8 cellular contexts compared by ENCODE assay signal in the genomic region with DNA sequence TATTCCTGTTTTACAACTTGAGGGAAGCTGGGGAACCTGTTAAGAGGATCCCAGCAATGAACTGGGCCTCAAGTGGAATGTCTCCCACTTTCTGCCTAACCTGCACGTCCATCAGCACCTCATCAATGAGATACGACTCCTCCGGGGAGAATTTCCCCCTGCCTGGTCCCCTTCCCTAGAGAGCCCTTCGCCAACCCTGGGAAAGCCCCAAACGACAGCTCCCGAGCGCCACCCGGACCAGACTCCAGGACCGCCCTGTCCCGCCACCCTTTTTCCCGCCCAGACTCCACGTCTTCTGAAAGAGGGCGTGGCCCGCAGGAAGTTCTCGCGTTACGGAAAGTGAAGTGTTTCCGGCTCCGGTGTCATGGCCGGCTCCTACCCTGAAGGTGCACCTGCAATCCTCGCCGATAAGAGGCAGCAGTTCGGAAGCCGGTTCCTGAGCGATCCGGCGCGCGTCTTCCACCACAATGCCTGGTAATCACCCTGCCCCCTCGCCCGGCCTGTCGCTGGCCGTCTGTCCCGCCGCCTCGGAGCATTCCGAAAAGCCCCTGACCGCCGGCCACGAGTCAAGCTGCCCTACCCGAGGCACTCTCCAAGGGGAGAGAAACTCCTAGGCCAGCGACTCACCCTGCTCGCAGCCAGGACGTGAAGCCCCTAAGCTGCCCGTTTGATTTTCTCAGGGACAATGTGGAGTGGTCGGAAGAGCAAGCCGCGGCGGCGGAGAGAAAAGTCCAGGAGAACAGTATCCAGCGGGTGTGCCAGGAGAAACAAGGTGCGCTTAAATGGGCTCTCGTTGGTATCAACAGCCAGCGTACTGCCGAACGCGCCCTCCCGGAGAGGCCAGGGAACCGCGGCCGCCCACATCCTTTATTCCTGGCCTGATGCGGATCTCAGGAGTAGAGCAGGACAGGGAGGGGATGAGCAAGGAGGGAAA.
A peak's percentile ranks its signal among the peaks of the same experiment; 100 is the strongest.
DNase-seq lines count a peak whose midpoint lies in the region; ATAC-seq lines count a peak whose summit lies in the region.
"Not testable (repeated sequence)": the region's sequence is repeated elsewhere in the genome, so short reads cannot be mapped to it uniquely, and the experiment has no call there.

Gene METTL2B (plus strand): TSS at position 347 of the 934 bp plus-strand sequence. CDS start 18 bp downstream, at position 365.

- not testable (repeated sequence) for H3K9me3 Mint-ChIP-seq in effector memory CD8-positive, alpha-beta T cell; memory B cell

- H3K4me1 Mint-ChIP-seq in effector memory CD8-positive, alpha-beta T cell (ENCODE audit: low read depth in 2 of 2): peaks cover 16 to 17% of the 10 kb centered on the region in 2 donors
- peaks cover 15% of the 10 kb centered on the region for H3K4me1 Mint-ChIP-seq in memory B cell

- peak; percentile 94 for DNase-seq in COLO668 (lab: John Stamatoyannopoulos, UW; ENCODE audit: unreplicated experiment)
- DNase-seq in HS-5 (ENCODE audit: low read depth): peak; percentile 54
- DNase-seq in NK-92 (lab: John Stamatoyannopoulos, UW; ENCODE audit: unreplicated experiment): peak; percentile 75
- peak; percentile 91 for DNase-seq in activated CD8-positive, alpha-beta memory T cell treated with anti-CD3 and anti-CD28 coated beads for 24 hours
- peak; percentile 82 to 84 (median 82) for DNase-seq in effector memory CD8-positive, alpha-beta T cell
- DNase-seq in memory B cell (ENCODE audit: low spot score in 2 of 2): peak; percentile 75 to 79
- peak; percentile 75 for DNase-seq in stimulated activated CD8-positive, alpha-beta memory T cell treated with anti-CD3 and anti-CD28 coated beads, Interleukin-12 subunit alpha, Interleukin-12 subunit beta, amount 100 ng/mL, for 4 hours (ENCODE audit: low read depth)

- peak within 1 kb of the TSS; percentile 99 for H3K4me3 Mint-ChIP-seq in effector memory CD8-positive, alpha-beta T cell
- H3K4me3 Mint-ChIP-seq in memory B cell: peak within 1 kb of the TSS; percentile 94

- H3K36me3 Mint-ChIP-seq in effector memory CD8-positive, alpha-beta T cell (ENCODE audit: insufficient read depth): peaks cover 20% of the 10 kb centered on the region
- not testable (repeated sequence) for H3K36me3 Mint-ChIP-seq in memory B cell

- H3K27ac Mint-ChIP-seq in effector memory CD8-positive, alpha-beta T cell: peak within 1 kb of the TSS; percentile 96 to 98
- peak within 1 kb of the TSS; percentile 92 for H3K27ac Mint-ChIP-seq in memory B cell

- H3K27me3 Mint-ChIP-seq in effector memory CD8-positive, alpha-beta T cell; memory B cell: not testable (repeated sequence)

- ATAC-seq in GM19468 (IDR thresholded peaks at IDR 0.05; ENCODE audit: extremely low read depth, unreplicated experiment) (peak; percentile 77), memory B cell (ENCODE audit: low read depth) (peak; percentile 95)
- ATAC-seq in effector memory CD8-positive, alpha-beta T cell (replicated peaks): peak; percentile 95

Comparison
In these comparisons a context has a peak if more than half of its experiments do, and no peak if none do; other contexts are left out.
1. Peak in every context shown above with its lines: DNase-seq and ATAC-seq.